10 cellular contexts compared by ENCODE assay signal in the genomic region with DNA sequence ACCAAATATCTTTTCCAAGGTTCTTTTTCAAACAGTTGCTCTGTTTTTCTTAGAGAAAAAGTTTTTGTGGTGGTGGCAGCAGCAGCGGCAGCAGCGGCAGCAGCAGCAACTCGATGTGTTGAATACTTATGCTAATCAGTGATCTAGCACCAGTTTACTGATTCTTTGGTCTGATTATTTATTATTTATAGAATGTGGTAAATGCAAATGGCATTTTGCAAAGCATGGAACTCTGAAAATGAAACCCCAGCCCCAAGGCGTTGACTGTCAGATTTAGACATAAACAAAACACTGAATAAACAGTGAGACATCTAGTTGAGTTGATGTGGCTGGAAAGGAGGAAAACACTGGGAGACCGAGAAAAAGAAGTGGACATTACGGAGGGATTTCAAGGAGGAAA.
DNase-seq lines count a peak whose midpoint lies in the region; ATAC-seq and TF ChIP-seq lines count a peak whose summit lies in the region.
"Had no signal": no experiment of that assay in that cellular context is flagged by ENCODE, and none has a peak within 500 bp of the region (broad histone marks: within the 10 kb centered on the region; RNA-seq: fewer than 3 reads in every experiment).

No MANE protein-coding gene starts in this region.

- no peak overlapping the region for H3K4me3 Mint-ChIP-seq in GM23338
- H3K4me3 Mint-ChIP-seq: activated T-cell treated with anti-CD3 and anti-CD28 coated beads, Interleukin-2, amount 50 U/mL, for 24 hours had no signal

- no peaks in the 10 kb centered on the region for H4K20me1 ChIP-seq in GM23338 (replicated peaks; ENCODE audit: insufficient read depth)

- peaks cover 11% of the 10 kb centered on the region for H3K4me1 Mint-ChIP-seq in GM23338

- no peaks in the 10 kb centered on the region for H3K36me3 Mint-ChIP-seq in GM23338 (ENCODE audit: low read depth)

- peak overlapping the region; percentile 34; the same call in 1 of the 2 replicates for H3K4me2 ChIP-seq in GM23338

- TF ChIP-seq POLR2A in gastrocnemius medialis (IDR thresholded peaks at IDR 0.05) = no peak

- DNase-seq in GM23338 (ENCODE audit: low spot score) = no peak
- no peak for DNase-seq in NCI-H2196 (lab: John Stamatoyannopoulos, UW; ENCODE audit: unreplicated experiment)
- DNase-seq in stimulated activated CD4-positive, alpha-beta T cell treated with anti-CD3 and anti-CD28 coated beads, Interleukin-15, amount 100 ng/mL, for 24 hours = no peak
- DNase-seq in activated T-cell treated with anti-CD3 and anti-CD28 coated beads for 4 hours = no peak
- no peak for DNase-seq in gastrocnemius medialis
- DNase-seq: activated T-cell treated with anti-CD3 and anti-CD28 coated beads, Interleukin-2, amount 50 U/mL, for 24 hours had no signal

- ATAC-seq in GM18517 (IDR thresholded peaks at IDR 0.05; ENCODE audit: unreplicated experiment) (peak; percentile 94), GM23338 (0 out of 3 replicates have a peak, but pooled peaks have one; percentile 38), HG03520 (IDR thresholded peaks at IDR 0.05; ENCODE audit: unreplicated experiment) (peak; percentile 86), gastrocnemius medialis (no peak)

- H3F3A ChIP-seq in GM23338 (replicated peaks; ENCODE audit: low read depth) = no peaks in the 10 kb centered on the region

- in situ Hi-C loops in gastrocnemius medialis (cut with MboI; ENCODE audit: low sequenced_read_pairs in 4 of 4) = no loop called here

- no peak overlapping the region for H3K27ac ChIP-seq in GM23338 (ENCODE audit: low read depth)
- H3K27ac ChIP-seq in gastrocnemius medialis = no peak overlapping the region
- H3K27ac ChIP-seq: thoracic aorta had no signal

- H3K4me1 ChIP-seq in GM23338 (ENCODE audit: insufficient read depth) = no peaks in the 10 kb centered on the region
- peaks cover 3% of the 10 kb centered on the region for H3K4me1 ChIP-seq in mucosa of stomach (ENCODE audit: control insufficient read depth, insufficient read depth, low read length)
- H3K4me1 ChIP-seq in gastrocnemius medialis = no peaks in the 10 kb centered on the region

- H2AFZ ChIP-seq in GM23338 = peak overlapping the region; percentile 38; the same call in 1 of the 2 replicates

- intact Hi-C loops in gastrocnemius medialis (cut with DNase I; ENCODE audit: low total_unique reads) = no loop called here

- no peaks in the 10 kb centered on the region for H3K9me2 ChIP-seq in GM23338 (ENCODE audit: insufficient read depth)

- no peaks in the 10 kb centered on the region for H3K27me3 ChIP-seq in GM23338 (ENCODE audit: insufficient read depth)
- no peaks in the 10 kb centered on the region for H3K27me3 ChIP-seq in mucosa of stomach (ENCODE audit: control insufficient read depth, insufficient read depth, low read length)
- no peaks in the 10 kb centered on the region for H3K27me3 ChIP-seq in gastrocnemius medialis

- no peaks in the 10 kb centered on the region for H3K9me3 ChIP-seq in mucosa of stomach (ENCODE audit: control insufficient read depth, low read length)
- no peaks in the 10 kb centered on the region for H3K9me3 ChIP-seq in gastrocnemius medialis
- H3K9me3 ChIP-seq: thoracic aorta had no signal

- no peak overlapping the region for H3K27ac Mint-ChIP-seq in GM23338
- H3K27ac Mint-ChIP-seq: activated T-cell treated with anti-CD3 and anti-CD28 coated beads, Interleukin-2, amount 50 U/mL, for 24 hours had no signal

- peaks cover 2% of the 10 kb centered on the region for H3K27me3 Mint-ChIP-seq in GM23338 (ENCODE audit: insufficient read depth, low read depth, poor library complexity)
- H3K27me3 Mint-ChIP-seq: activated T-cell treated with anti-CD3 and anti-CD28 coated beads, Interleukin-2, amount 50 U/mL, for 24 hours had no signal

- H3K36me3 ChIP-seq in GM23338 (ENCODE audit: insufficient read depth) (no peaks in the 10 kb centered on the region), mucosa of stomach (ENCODE audit: control insufficient read depth, insufficient read depth, low read length) (no peaks in the 10 kb centered on the region), gastrocnemius medialis (no peaks in the 10 kb centered on the region)
- H3K36me3 ChIP-seq: thoracic aorta had no signal

- H3K79me2 ChIP-seq in GM23338 (replicated peaks; ENCODE audit: insufficient read depth) = no peaks in the 10 kb centered on the region

- TF ChIP-seq CTCF in GM23338 (conservative IDR thresholded peaks at IDR 0.05; ENCODE audit: low read depth in 2 of 2) = no peak
- no peak for TF ChIP-seq CTCF in gastrocnemius medialis (IDR thresholded peaks at IDR 0.05 in 4 of 5, conservative IDR thresholded peaks at IDR 0.05 in 1 of 5)

- H3K4me3 ChIP-seq in GM23338 (no peak overlapping the region), mucosa of stomach (ENCODE audit: low read length) (no peak overlapping the region), gastrocnemius medialis (no peak overlapping the region)
- H3K4me3 ChIP-seq: thoracic aorta had no signal

- H3K9ac ChIP-seq in mucosa of stomach (ENCODE audit: low read length) = peak overlapping the region; percentile 45

- no peaks in the 10 kb centered on the region for H3K9me3 Mint-ChIP-seq in GM23338
- H3K9me3 Mint-ChIP-seq: activated T-cell treated with anti-CD3 and anti-CD28 coated beads, Interleukin-2, amount 50 U/mL, for 24 hours had no signal

TF ChIP-seq in GM23338, 12 proteins besides CTCF, POLR2A, EP300 and RAD21:
- TF ChIP-seq CREB1 (CRISPR knock-in tag; IDR thresholded peaks at IDR 0.05; ENCODE audit: low read depth) = no peak
- TF ChIP-seq NANOG (IDR thresholded peaks at IDR 0.05; ENCODE audit: borderline replicate concordance) = no peak
- TF ChIP-seq, protein P1, sequence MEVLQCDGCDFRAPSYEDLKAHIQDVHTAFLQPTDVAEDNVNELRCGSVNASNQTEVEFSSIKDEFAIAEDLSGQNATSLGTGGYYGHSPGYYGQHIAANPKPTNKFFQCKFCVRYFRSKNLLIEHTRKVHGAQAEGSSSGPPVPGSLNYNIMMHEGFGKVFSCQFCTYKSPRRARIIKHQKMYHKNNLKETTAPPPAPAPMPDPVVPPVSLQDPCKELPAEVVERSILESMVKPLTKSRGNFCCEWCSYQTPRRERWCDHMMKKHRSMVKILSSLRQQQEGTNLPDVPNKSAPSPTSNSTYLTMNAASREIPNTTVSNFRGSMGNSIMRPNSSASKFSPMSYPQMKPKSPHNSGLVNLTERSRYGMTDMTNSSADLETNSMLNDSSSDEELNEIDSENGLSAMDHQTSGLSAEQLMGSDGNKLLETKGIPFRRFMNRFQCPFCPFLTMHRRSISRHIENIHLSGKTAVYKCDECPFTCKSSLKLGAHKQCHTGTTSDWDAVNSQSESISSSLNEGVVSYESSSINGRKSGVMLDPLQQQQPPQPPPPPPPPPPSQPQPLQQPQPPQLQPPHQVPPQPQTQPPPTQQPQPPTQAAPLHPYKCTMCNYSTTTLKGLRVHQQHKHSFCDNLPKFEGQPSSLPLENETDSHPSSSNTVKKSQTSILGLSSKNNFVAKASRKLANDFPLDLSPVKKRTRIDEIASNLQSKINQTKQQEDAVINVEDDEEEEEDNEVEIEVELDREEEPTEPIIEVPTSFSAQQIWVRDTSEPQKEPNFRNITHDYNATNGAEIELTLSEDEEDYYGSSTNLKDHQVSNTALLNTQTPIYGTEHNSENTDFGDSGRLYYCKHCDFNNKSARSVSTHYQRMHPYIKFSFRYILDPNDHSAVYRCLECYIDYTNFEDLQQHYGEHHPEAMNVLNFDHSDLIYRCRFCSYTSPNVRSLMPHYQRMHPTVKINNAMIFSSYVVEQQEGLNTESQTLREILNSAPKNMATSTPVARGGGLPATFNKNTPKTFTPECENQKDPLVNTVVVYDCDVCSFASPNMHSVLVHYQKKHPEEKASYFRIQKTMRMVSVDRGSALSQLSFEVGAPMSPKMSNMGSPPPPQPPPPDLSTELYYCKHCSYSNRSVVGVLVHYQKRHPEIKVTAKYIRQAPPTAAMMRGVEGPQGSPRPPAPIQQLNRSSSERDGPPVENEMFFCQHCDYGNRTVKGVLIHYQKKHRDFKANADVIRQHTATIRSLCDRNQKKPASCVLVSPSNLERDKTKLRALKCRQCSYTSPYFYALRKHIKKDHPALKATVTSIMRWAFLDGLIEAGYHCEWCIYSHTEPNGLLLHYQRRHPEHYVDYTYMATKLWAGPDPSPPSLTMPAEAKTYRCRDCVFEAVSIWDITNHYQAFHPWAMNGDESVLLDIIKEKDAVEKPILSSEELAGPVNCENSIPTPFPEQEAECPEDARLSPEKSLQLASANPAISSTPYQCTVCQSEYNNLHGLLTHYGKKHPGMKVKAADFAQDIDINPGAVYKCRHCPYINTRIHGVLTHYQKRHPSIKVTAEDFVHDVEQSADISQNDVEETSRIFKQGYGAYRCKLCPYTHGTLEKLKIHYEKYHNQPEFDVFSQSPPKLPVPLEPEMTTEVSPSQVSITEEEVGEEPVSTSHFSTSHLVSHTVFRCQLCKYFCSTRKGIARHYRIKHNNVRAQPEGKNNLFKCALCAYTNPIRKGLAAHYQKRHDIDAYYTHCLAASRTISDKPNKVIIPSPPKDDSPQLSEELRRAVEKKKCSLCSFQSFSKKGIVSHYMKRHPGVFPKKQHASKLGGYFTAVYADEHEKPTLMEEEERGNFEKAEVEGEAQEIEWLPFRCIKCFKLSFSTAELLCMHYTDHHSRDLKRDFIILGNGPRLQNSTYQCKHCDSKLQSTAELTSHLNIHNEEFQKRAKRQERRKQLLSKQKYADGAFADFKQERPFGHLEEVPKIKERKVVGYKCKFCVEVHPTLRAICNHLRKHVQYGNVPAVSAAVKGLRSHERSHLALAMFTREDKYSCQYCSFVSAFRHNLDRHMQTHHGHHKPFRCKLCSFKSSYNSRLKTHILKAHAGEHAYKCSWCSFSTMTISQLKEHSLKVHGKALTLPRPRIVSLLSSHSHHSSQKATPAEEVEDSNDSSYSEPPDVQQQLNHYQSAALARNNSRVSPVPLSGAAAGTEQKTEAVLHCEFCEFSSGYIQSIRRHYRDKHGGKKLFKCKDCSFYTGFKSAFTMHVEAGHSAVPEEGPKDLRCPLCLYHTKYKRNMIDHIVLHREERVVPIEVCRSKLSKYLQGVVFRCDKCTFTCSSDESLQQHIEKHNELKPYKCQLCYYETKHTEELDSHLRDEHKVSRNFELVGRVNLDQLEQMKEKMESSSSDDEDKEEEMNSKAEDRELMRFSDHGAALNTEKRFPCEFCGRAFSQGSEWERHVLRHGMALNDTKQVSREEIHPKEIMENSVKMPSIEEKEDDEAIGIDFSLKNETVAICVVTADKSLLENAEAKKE (CRISPR knock-in tag; IDR thresholded peaks at IDR 0.05) = no peak
- no peak for TF ChIP-seq STAT1 (IDR thresholded peaks at IDR 0.05; ENCODE audit: unreplicated experiment)
- TF ChIP-seq ZNF114 (CRISPR knock-in tag; IDR thresholded peaks at IDR 0.05) = no peak
TF ChIP-seq in GM23338: peak in this region for 0.

Comparison
In these comparisons a context has a peak if more than half of its experiments do, and no peak if none do; other contexts are left out.
1. ATAC-seq: peak in GM18517 (single experiment), GM23338 (single experiment) and HG03520 (single experiment); none in gastrocnemius medialis (0 of 2).